Comparison of ENCODE assay signal across 29 cellular contexts in genomic region chr10:22367471-22367870, GRCh38. TPM values are rescaled to one million over a fixed set of nuclear protein-coding genes. Genes with fewer than 3 reads are reported as not detected.
DNase-seq lines count a peak whose midpoint lies in the region; TF ChIP-seq lines count a peak whose summit lies in the region.
"Had no signal": no experiment of that assay in that cellular context is flagged by ENCODE, and none has a peak within 500 bp of the region (broad histone marks: within the 10 kb centered on the region; RNA-seq: fewer than 3 reads in every experiment).

No MANE protein-coding gene starts in this region.

- H4K20me1 ChIP-seq in KMS-11 (ENCODE audit: insufficient read depth) = no peaks in the 10 kb centered on the region

- DNase-seq in activated naive CD4-positive, alpha-beta T cell (lab: John Stamatoyannopoulos, UW) = no peak
- no peak for DNase-seq in activated T-helper 1 cell treated with anti-CD3 and anti-CD28 coated beads, Interleukin-12 subunit alpha, Interleukin-12 subunit beta, Interleukin-2, Interleukin-4 antibody, amounts not matched to agents 30 ng/mL and 10 ng/mL and 1 ng/mL, durations not matched to agents 14 hours and 24 hours and 36 hours (ENCODE audit: low spot score)
- DNase-seq in mucosa of gallbladder (ENCODE audit: low spot score) (no peak), ovary (no peak)
- DNase-seq: C1 segment of cervical spinal cord; Calu3; DND-41; effector memory CD4-positive, alpha-beta T cell; erythroblast; HCEC 1CT; head of caudate nucleus; lower lobe of right lung; mucosa of descending colon; NCI-H1417; NCI-H748 treated with DMSO at 0.1 percent for 48 hours; pancreas; retina; RPMI8226; T-cell had no signal

- H3K27me3 ChIP-seq in KMS-11 (ENCODE audit: insufficient read depth, low read depth) = no peaks in the 10 kb centered on the region
- H3K27me3 ChIP-seq in ovary = no peaks in the 10 kb centered on the region
- H3K27me3 ChIP-seq: ascending aorta, cardiac muscle cell had no signal

- 94 to 99% (median 98%) methylated on average over 1 of the region's 1 CpG for WGBS in ovary, 3 donors

- peaks cover 3% of the 10 kb centered on the region for H3K36me3 Mint-ChIP-seq in activated naive CD4-positive, alpha-beta T cell treated with anti-CD3 and anti-CD28 coated beads, Interleukin-2, amount 50 U/mL, for 24 hours
- no peaks in the 10 kb centered on the region for H3K36me3 Mint-ChIP-seq in activated T-helper 1 cell treated with anti-CD3 and anti-CD28 coated beads, Interleukin-12 subunit alpha, Interleukin-12 subunit beta, Interleukin-2, Interleukin-4 antibody, amounts not matched to agents 30 ng/mL and 10 ng/mL and 1 ng/mL, durations not matched to agents 14 hours and 24 hours and 36 hours (ENCODE audit: low read depth)
- H3K36me3 Mint-ChIP-seq in stimulated activated naive CD8-positive, alpha-beta T cell treated with anti-CD3 and anti-CD28 coated beads, Interleukin-15, Interleukin-2, amounts not matched to agents 100 ng/mL and 50 ng/mL, for 24 hours (ENCODE audit: low read depth) = no peaks in the 10 kb centered on the region
- H3K36me3 Mint-ChIP-seq: T-cell had no signal

- peak overlapping the region; percentile 6 for H2AFZ ChIP-seq in KMS-11 (ENCODE audit: low read depth)

- peak overlapping the region; percentile 3 for H3K27ac Mint-ChIP-seq in activated naive CD4-positive, alpha-beta T cell treated with anti-CD3 and anti-CD28 coated beads, Interleukin-2, amount 50 U/mL, for 24 hours
- peak overlapping the region; percentile 80 for H3K27ac Mint-ChIP-seq in activated T-helper 1 cell treated with anti-CD3 and anti-CD28 coated beads, Interleukin-12 subunit alpha, Interleukin-12 subunit beta, Interleukin-2, Interleukin-4 antibody, amounts not matched to agents 30 ng/mL and 10 ng/mL and 1 ng/mL, durations not matched to agents 14 hours and 24 hours and 36 hours
- no peak overlapping the region for H3K27ac Mint-ChIP-seq in stimulated activated naive CD8-positive, alpha-beta T cell treated with anti-CD3 and anti-CD28 coated beads, Interleukin-15, Interleukin-2, amounts not matched to agents 100 ng/mL and 50 ng/mL, for 24 hours

- peak overlapping the region; percentile 51 for H3K4me2 ChIP-seq in KMS-11
- H3K4me2 ChIP-seq: smooth muscle cell had no signal

- H3K27ac ChIP-seq in KMS-11 (peak overlapping the region; percentile 28), ovary (no peak overlapping the region)
- H3K27ac ChIP-seq: ascending aorta, cardiac muscle cell, coronary artery, lower lobe of right lung, pancreas, SJSA1 had no signal

- TF ChIP-seq EP300 in ovary (IDR thresholded peaks at IDR 0.05) = no peak

- no peaks in the 10 kb centered on the region for H3K79me2 ChIP-seq in KMS-11 (ENCODE audit: insufficient read depth, low read depth)

- no peak overlapping the region for H3K4me3 Mint-ChIP-seq in activated naive CD4-positive, alpha-beta T cell treated with anti-CD3 and anti-CD28 coated beads, Interleukin-2, amount 50 U/mL, for 24 hours
- peak overlapping the region; percentile 53 for H3K4me3 Mint-ChIP-seq in activated T-helper 1 cell treated with anti-CD3 and anti-CD28 coated beads, Interleukin-12 subunit alpha, Interleukin-12 subunit beta, Interleukin-2, Interleukin-4 antibody, amounts not matched to agents 30 ng/mL and 10 ng/mL and 1 ng/mL, durations not matched to agents 14 hours and 24 hours and 36 hours
- H3K4me3 Mint-ChIP-seq in stimulated activated naive CD8-positive, alpha-beta T cell treated with anti-CD3 and anti-CD28 coated beads, Interleukin-15, Interleukin-2, amounts not matched to agents 100 ng/mL and 50 ng/mL, for 24 hours = peak overlapping the region; percentile 26
- H3K4me3 Mint-ChIP-seq: T-cell had no signal

- no peak for TF ChIP-seq POLR2A in ovary (IDR thresholded peaks at IDR 0.05)

- H3K9ac ChIP-seq in KMS-11 = peak overlapping the region; percentile 11; the same call in 1 of the 2 replicates

- intact Hi-C loops in activated T-helper 1 cell treated with anti-CD3 and anti-CD28 coated beads, Interleukin-12 subunit alpha, Interleukin-12 subunit beta, Interleukin-2, Interleukin-4 antibody, amounts not matched to agents 30 ng/mL and 10 ng/mL and 1 ng/mL, durations not matched to agents 14 hours and 24 hours and 36 hours (cut with micrococcal nuclease) = loop anchor here (1.0 to 2.0 kb wide), 3 partner anchors 12 to 203 kb away; no protein-coding TSS in a partner anchor
- intact Hi-C loops in ovary (cut with DNase I) = no loop called here

- H3K27me3 Mint-ChIP-seq in activated naive CD4-positive, alpha-beta T cell treated with anti-CD3 and anti-CD28 coated beads, Interleukin-2, amount 50 U/mL, for 24 hours = peaks cover 3% of the 10 kb centered on the region
- no peaks in the 10 kb centered on the region for H3K27me3 Mint-ChIP-seq in activated T-helper 1 cell treated with anti-CD3 and anti-CD28 coated beads, Interleukin-12 subunit alpha, Interleukin-12 subunit beta, Interleukin-2, Interleukin-4 antibody, amounts not matched to agents 30 ng/mL and 10 ng/mL and 1 ng/mL, durations not matched to agents 14 hours and 24 hours and 36 hours (ENCODE audit: insufficient read depth)
- H3K27me3 Mint-ChIP-seq in stimulated activated naive CD8-positive, alpha-beta T cell treated with anti-CD3 and anti-CD28 coated beads, Interleukin-15, Interleukin-2, amounts not matched to agents 100 ng/mL and 50 ng/mL, for 24 hours = no peaks in the 10 kb centered on the region

- H3K4me3 ChIP-seq in KMS-11 (IDR thresholded peaks at IDR 0.05; ENCODE audit: insufficient read depth, low read depth, low read length) = no peak overlapping the region
- no peak overlapping the region for H3K4me3 ChIP-seq in ovary
- H3K4me3 ChIP-seq: ascending aorta, cardiac muscle cell, coronary artery, lower lobe of right lung, mucosa of descending colon, pancreas, SJSA1, smooth muscle cell had no signal

- TF ChIP-seq CTCF in KMS-11 (conservative IDR thresholded peaks at IDR 0.05; ENCODE audit: low read depth, low read length) = no peak
- no peak for TF ChIP-seq CTCF in ovary (IDR thresholded peaks at IDR 0.05)

- H3K9me3 Mint-ChIP-seq in activated naive CD4-positive, alpha-beta T cell treated with anti-CD3 and anti-CD28 coated beads, Interleukin-2, amount 50 U/mL, for 24 hours = no peaks in the 10 kb centered on the region
- H3K9me3 Mint-ChIP-seq in activated T-helper 1 cell treated with anti-CD3 and anti-CD28 coated beads, Interleukin-12 subunit alpha, Interleukin-12 subunit beta, Interleukin-2, Interleukin-4 antibody, amounts not matched to agents 30 ng/mL and 10 ng/mL and 1 ng/mL, durations not matched to agents 14 hours and 24 hours and 36 hours = peaks cover 4% of the 10 kb centered on the region
- no peaks in the 10 kb centered on the region for H3K9me3 Mint-ChIP-seq in stimulated activated naive CD8-positive, alpha-beta T cell treated with anti-CD3 and anti-CD28 coated beads, Interleukin-15, Interleukin-2, amounts not matched to agents 100 ng/mL and 50 ng/mL, for 24 hours
- H3K9me3 Mint-ChIP-seq: T-cell had no signal

- H3K4me1 ChIP-seq in KMS-11 (ENCODE audit: low read depth, poor library complexity, severe bottlenecking) = peaks cover 42% of the 10 kb centered on the region
- H3K4me1 ChIP-seq in ovary (ENCODE audit: insufficient read depth) = no peaks in the 10 kb centered on the region
- H3K4me1 ChIP-seq: ascending aorta, lower lobe of right lung, SJSA1 had no signal

- H3K36me3 ChIP-seq in KMS-11 (ENCODE audit: insufficient read depth) = no peaks in the 10 kb centered on the region
- H3K36me3 ChIP-seq in ovary = no peaks in the 10 kb centered on the region
- H3K36me3 ChIP-seq: ascending aorta, cardiac muscle cell, lower lobe of right lung, pancreas, SJSA1 had no signal

- no peaks in the 10 kb centered on the region for H3K9me3 ChIP-seq in ovary
- H3K9me3 ChIP-seq: ascending aorta, lower lobe of right lung, mucosa of descending colon, pancreas, SJSA1 had no signal

- peaks cover 42% of the 10 kb centered on the region for H3K4me1 Mint-ChIP-seq in activated naive CD4-positive, alpha-beta T cell treated with anti-CD3 and anti-CD28 coated beads, Interleukin-2, amount 50 U/mL, for 24 hours
- H3K4me1 Mint-ChIP-seq in activated T-helper 1 cell treated with anti-CD3 and anti-CD28 coated beads, Interleukin-12 subunit alpha, Interleukin-12 subunit beta, Interleukin-2, Interleukin-4 antibody, amounts not matched to agents 30 ng/mL and 10 ng/mL and 1 ng/mL, durations not matched to agents 14 hours and 24 hours and 36 hours (ENCODE audit: low read depth) = peaks cover 56% of the 10 kb centered on the region
- H3K4me1 Mint-ChIP-seq in stimulated activated naive CD8-positive, alpha-beta T cell treated with anti-CD3 and anti-CD28 coated beads, Interleukin-15, Interleukin-2, amounts not matched to agents 100 ng/mL and 50 ng/mL, for 24 hours (ENCODE audit: low read depth) = peaks cover 57% of the 10 kb centered on the region

RNA-seq across cellular contexts. Expression of gene SPAG6, which starts 22.2 kb away (rescaled TPM):
- total RNA-seq in activated T-helper 1 cell treated with anti-CD3 and anti-CD28 coated beads, Interleukin-12 subunit alpha, Interleukin-12 subunit beta, Interleukin-2, Interleukin-4 antibody, amounts not matched to agents 30 ng/mL and 10 ng/mL and 1 ng/mL, durations not matched to agents 14 hours and 24 hours and 36 hours = 0.18 TPM in 1 of 2 replicates, not detected in the other
- total RNA-seq in mucosa of gallbladder = 0.23 TPM
- total RNA-seq in ovary = 10 to 100 TPM in 1 of 7 donors, 1 to 10 TPM in 1, under 1 TPM in 3, not detected in 2; 0.50 to 22.1 (median 0.95) TPM
- polyA plus RNA-seq in ovary = under 1 TPM; 0.04 to 0.23 TPM
- total RNA-seq: ascending aorta, Calu3, cardiac muscle cell, HT-29, MCF 10A, mucosa of descending colon, SJSA1, smooth muscle cell had no signal
- polyA plus RNA-seq: cardiac muscle cell had no signal

RNA-seq across cellular contexts. Expression of gene BMI1, which starts 46.6 kb away (rescaled TPM):
- total RNA-seq in activated T-helper 1 cell treated with anti-CD3 and anti-CD28 coated beads, Interleukin-12 subunit alpha, Interleukin-12 subunit beta, Interleukin-2, Interleukin-4 antibody, amounts not matched to agents 30 ng/mL and 10 ng/mL and 1 ng/mL, durations not matched to agents 14 hours and 24 hours and 36 hours = 59.3 and 66.5 TPM in 2 replicates
- total RNA-seq in mucosa of gallbladder = 48.5 TPM
- total RNA-seq in ovary = 10 to 100 TPM; 18.7 to 53.8 (median 39.6) TPM
- 10 to 100 TPM; 25.3 to 63.3 TPM for polyA plus RNA-seq in ovary

RNA-seq across cellular contexts. Expression of gene COMMD3, which starts 51.3 kb away (rescaled TPM):
- 78.7 and 84.4 TPM in 2 replicates for total RNA-seq in activated T-helper 1 cell treated with anti-CD3 and anti-CD28 coated beads, Interleukin-12 subunit alpha, Interleukin-12 subunit beta, Interleukin-2, Interleukin-4 antibody, amounts not matched to agents 30 ng/mL and 10 ng/mL and 1 ng/mL, durations not matched to agents 14 hours and 24 hours and 36 hours
- 42.7 TPM for total RNA-seq in mucosa of gallbladder
- 10 to 100 TPM; 18.8 to 42.3 (median 31.4) TPM for total RNA-seq in ovary
- polyA plus RNA-seq in ovary = 10 to 100 TPM; 39.7 to 54.5 TPM
